In the genomic region with DNA sequence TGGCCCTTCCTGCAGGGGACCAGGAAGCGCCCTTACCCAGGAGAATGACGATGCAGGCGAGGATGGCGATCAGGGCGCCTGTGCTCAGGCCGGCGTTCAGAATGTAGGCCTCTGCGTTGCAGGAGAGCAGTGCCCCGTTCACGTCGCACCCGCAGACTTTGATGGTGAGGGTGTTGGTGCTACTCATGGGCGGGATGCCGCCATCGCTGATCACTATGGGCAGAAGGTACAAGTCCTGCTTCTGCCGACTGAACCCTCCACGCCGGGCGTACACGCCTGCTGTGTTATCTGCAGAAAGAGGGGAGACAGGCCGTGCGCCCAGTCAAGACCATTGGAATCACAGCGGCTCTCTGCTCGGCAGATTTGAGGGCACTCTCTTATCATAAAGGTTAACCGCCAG, we compare ENCODE assay signal across 31 cellular contexts.
"Had no signal": no experiment of that assay in that cellular context is flagged by ENCODE, and none has a peak within 500 bp of the region (broad histone marks: within the 10 kb centered on the region; RNA-seq: fewer than 3 reads in every experiment).

No MANE protein-coding gene starts in this region.

- H3K4me1 Mint-ChIP-seq: activated CD4-positive, alpha-beta T cell treated with anti-CD3 and anti-CD28 coated beads, Interleukin-2, amount 10 ng/mL, durations not matched to agents 24 days and 14 days; activated naive CD4-positive, alpha-beta T cell treated with anti-CD3 and anti-CD28 coated beads, Interleukin-2, amount 50 U/mL, for 24 hours; activated naive CD8-positive, alpha-beta T cell treated with anti-CD3 and anti-CD28 coated beads, Interleukin-2, amount 50 U/mL, for 24 hours; activated T-helper 17 cell treated with anti-CD3 and anti-CD28 coated beads, Interleukin-2, amount 50 U/mL, for 72 hours had no signal

- ATAC-seq: activated naive CD8-positive, alpha-beta T cell treated with anti-CD3 and anti-CD28 coated beads, Interleukin-2, amount 50 U/mL, for 24 hours; activated T-cell treated with anti-CD3 and anti-CD28 coated beads, Interleukin-2, amount 50 U/mL, for 4 hours; activated T-helper 17 cell treated with anti-CD3 and anti-CD28 coated beads, Interleukin-2, amount 50 U/mL, for 72 hours; heart right ventricle; left lung; psoas muscle; stimulated activated naive CD8-positive, alpha-beta T cell treated with anti-CD3 and anti-CD28 coated beads, Interleukin-15, Interleukin-2, amounts not matched to agents 100 U/mL and 50 U/mL, for 24 hours had no signal

- H3K4me3 Mint-ChIP-seq: activated CD4-positive, alpha-beta memory T cell treated with anti-CD3 and anti-CD28 coated beads for 36 hours; activated CD4-positive, alpha-beta T cell treated with anti-CD3 and anti-CD28 coated beads, Interleukin-2, amount 10 ng/mL, durations not matched to agents 24 days and 14 days; activated naive CD4-positive, alpha-beta T cell treated with anti-CD3 and anti-CD28 coated beads, Interleukin-2, amount 50 U/mL, for 24 hours; activated naive CD8-positive, alpha-beta T cell treated with anti-CD3 and anti-CD28 coated beads, Interleukin-2, amount 50 U/mL, for 24 hours; activated T-cell treated with anti-CD3 and anti-CD28 coated beads, Interleukin-2, amount 50 U/mL, for 4 hours; activated T-helper 17 cell treated with anti-CD3 and anti-CD28 coated beads, Interleukin-2, amount 50 U/mL, for 72 hours; nephron; T-helper 1 cell treated with Interleukin-12 subunit alpha and Interleukin-12 subunit beta and Interleukin-4 antibody, amounts not matched to agents 30 μg/mL and 1 μg/mL, for 36 hours had no signal

- H3K4me1 ChIP-seq: colonic mucosa, esophagus squamous epithelium, heart right ventricle, left lung, parathyroid adenoma, psoas muscle, testis, transverse colon, uterus had no signal

- H3K4me3 ChIP-seq: colonic mucosa, esophagus squamous epithelium, heart right ventricle, left lung, psoas muscle, testis, transverse colon, uterus had no signal

- DNase-seq: activated CD4-positive, alpha-beta memory T cell treated with anti-CD3 and anti-CD28 coated beads for 36 hours; activated CD4-positive, alpha-beta T cell treated with anti-CD3 and anti-CD28 coated beads, Interleukin-2, amount 10 ng/mL, durations not matched to agents 24 days and 14 days; activated CD4-positive, CD25-positive, alpha-beta regulatory T cell treated with anti-CD3 and anti-CD28 coated beads, Interleukin-2, amount 50 U/mL, for 72 hours; activated gamma-delta T cell treated with Interleukin-2 at 50 U/mL for 16 hours; activated naive CD8-positive, alpha-beta T cell treated with anti-CD3 and anti-CD28 coated beads, Interleukin-2, amount 50 U/mL, for 24 hours; activated T-cell treated with anti-CD3 and anti-CD28 coated beads, Interleukin-2, amount 50 U/mL, for 4 hours; amygdala; colonic mucosa; effector CD8-positive, alpha-beta T cell; esophagus squamous epithelium; foreskin melanocyte; heart right ventricle; kidney glomerular epithelial cell; psoas muscle; stimulated activated CD4-positive, alpha-beta T cell treated with anti-CD3 and anti-CD28 coated beads, Interleukin-4, amount 100 ng/mL, for 1 hour; stimulated activated naive CD8-positive, alpha-beta T cell treated with anti-CD3 and anti-CD28 coated beads, Interleukin-15, Interleukin-2, amounts not matched to agents 100 U/mL and 50 U/mL, for 24 hours; T-helper 9 cell; testis; transverse colon; uterus had no signal

- H3K36me3 ChIP-seq: colonic mucosa, left lung, transverse colon, uterus, WERI-Rb-1 had no signal

- H3K27me3 Mint-ChIP-seq: activated CD4-positive, alpha-beta memory T cell treated with anti-CD3 and anti-CD28 coated beads for 36 hours; activated CD4-positive, alpha-beta T cell treated with anti-CD3 and anti-CD28 coated beads, Interleukin-2, amount 10 ng/mL, durations not matched to agents 24 days and 14 days; activated naive CD4-positive, alpha-beta T cell treated with anti-CD3 and anti-CD28 coated beads, Interleukin-2, amount 50 U/mL, for 24 hours; activated naive CD8-positive, alpha-beta T cell treated with anti-CD3 and anti-CD28 coated beads, Interleukin-2, amount 50 U/mL, for 24 hours; activated T-helper 17 cell treated with anti-CD3 and anti-CD28 coated beads, Interleukin-2, amount 50 U/mL, for 72 hours had no signal

- H3K36me3 Mint-ChIP-seq: activated CD4-positive, alpha-beta memory T cell treated with anti-CD3 and anti-CD28 coated beads for 36 hours; activated naive CD4-positive, alpha-beta T cell treated with anti-CD3 and anti-CD28 coated beads, Interleukin-2, amount 50 U/mL, for 24 hours had no signal

- H3K9me3 Mint-ChIP-seq: nephron had no signal

- FAIRE-seq: bronchial epithelial cell, endometrium, TTC549 had no signal

- H3K27ac Mint-ChIP-seq: activated CD4-positive, alpha-beta memory T cell treated with anti-CD3 and anti-CD28 coated beads for 36 hours; activated CD4-positive, alpha-beta T cell treated with anti-CD3 and anti-CD28 coated beads, Interleukin-2, amount 10 ng/mL, durations not matched to agents 24 days and 14 days; activated naive CD4-positive, alpha-beta T cell treated with anti-CD3 and anti-CD28 coated beads, Interleukin-2, amount 50 U/mL, for 24 hours; activated naive CD8-positive, alpha-beta T cell treated with anti-CD3 and anti-CD28 coated beads, Interleukin-2, amount 50 U/mL, for 24 hours; activated T-helper 17 cell treated with anti-CD3 and anti-CD28 coated beads, Interleukin-2, amount 50 U/mL, for 72 hours; T-helper 1 cell treated with Interleukin-12 subunit alpha and Interleukin-12 subunit beta and Interleukin-4 antibody, amounts not matched to agents 30 μg/mL and 1 μg/mL, for 36 hours had no signal

- H3K9ac ChIP-seq: parathyroid adenoma had no signal

- H3K9me3 ChIP-seq: colonic mucosa, esophagus squamous epithelium, heart right ventricle, left lung, psoas muscle, testis, transverse colon, uterus had no signal

- H3K27me3 ChIP-seq: colonic mucosa, esophagus squamous epithelium, heart right ventricle, left lung, testis, transverse colon, uterus had no signal

- H3K27ac ChIP-seq: colonic mucosa, epithelial cell of prostate, esophagus squamous epithelium, left lung, parathyroid adenoma, psoas muscle, testis, transverse colon, uterus, WERI-Rb-1 had no signal
